8 cellular contexts compared by ENCODE assay signal in the genomic region with DNA sequence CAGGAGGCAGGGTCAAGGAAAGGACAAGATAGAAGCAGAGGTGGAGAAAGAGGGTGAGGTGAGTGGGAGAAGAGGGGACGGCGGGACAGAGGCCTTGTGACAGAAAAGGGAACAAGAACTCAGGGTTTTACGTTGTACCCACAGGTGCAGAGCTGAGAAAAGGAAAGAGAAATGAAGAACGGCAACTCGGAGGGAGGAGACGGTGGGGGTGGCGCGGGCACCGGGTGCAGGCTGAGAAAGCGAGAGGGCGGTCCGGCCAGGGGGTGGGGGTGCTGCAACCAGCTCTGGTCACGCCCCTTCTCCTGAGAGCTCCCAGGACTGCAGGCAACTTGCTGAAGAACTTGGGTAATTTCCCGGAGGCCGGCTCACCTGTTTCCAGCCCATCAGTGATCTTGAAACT.
DNase-seq lines count a peak whose midpoint lies in the region; ATAC-seq lines count a peak whose summit lies in the region.

No MANE protein-coding gene starts in this region.

- H3K27ac ChIP-seq in right cardiac atrium (ENCODE audit: low read length): no peak overlapping the region

- no peaks in the 10 kb centered on the region for H3K27me3 ChIP-seq in right cardiac atrium (ENCODE audit: control insufficient read depth, insufficient read depth)

- H3K4me1 ChIP-seq in right cardiac atrium (ENCODE audit: control insufficient read depth, insufficient read depth, low read length): no peaks in the 10 kb centered on the region

- DNase-seq in right cardiac atrium: peak in 2 of 3 donors; percentile 57 to 61
- no peak for DNase-seq in Right ventricle myocardium superior
- DNase-seq in activated T-cell treated with anti-CD3 and anti-CD28 coated beads for 24 hours (ENCODE audit: low read depth): peak; percentile 87
- peak; percentile 83 for DNase-seq in iPS-NIHi7 (ENCODE audit: extremely low spot score)
- DNase-seq in stimulated activated CD8-positive, alpha-beta memory T cell treated with anti-CD3 and anti-CD28 coated beads, Interleukin-15, amount 100 ng/mL, for 1 hour (ENCODE audit: low read depth): peak; percentile 27
- no peak for DNase-seq in NCI-H748 treated with DMSO at 0.1 percent for 48 hours (lab: John Stamatoyannopoulos, UW)
- DNase-seq in NCI-H2171 treated with DMSO at 0.1 percent for 48 hours (lab: John Stamatoyannopoulos, UW): no peak

- no peak for ATAC-seq in right cardiac atrium
- no peak for ATAC-seq in Right ventricle myocardium superior (ENCODE audit: poor library complexity)
- ATAC-seq in HG03575 (IDR thresholded peaks at IDR 0.05; ENCODE audit: extremely low read depth, insufficient number of reproducible peaks, low FRiP score, unreplicated experiment): peak; percentile 69

- WGBS in right cardiac atrium: 12% methylated on average over 15 of the region's 15 CpGs

- H3K9me3 ChIP-seq in right cardiac atrium (ENCODE audit: control insufficient read depth, low read length): no peaks in the 10 kb centered on the region

- intact Hi-C loops in right cardiac atrium (cut with DNase I) (no loop called here), Right ventricle myocardium superior (cut with DNase I) (no loop called here)

- no peak overlapping the region for H3K4me3 ChIP-seq in right cardiac atrium (ENCODE audit: low read length)

Comparison
In these comparisons a context has a peak if more than half of its experiments do, and no peak if none do; other contexts are left out.
1. DNase-seq: peak in right cardiac atrium (2 of 3), activated T-cell treated with anti-CD3 and anti-CD28 coated beads for 24 hours (single experiment), iPS-NIHi7 (single experiment) and stimulated activated CD8-positive, alpha-beta memory T cell treated with anti-CD3 and anti-CD28 coated beads, Interleukin-15, amount 100 ng/mL, for 1 hour (single experiment); none in Right ventricle myocardium superior (single experiment), NCI-H748 treated with DMSO at 0.1 percent for 48 hours (single experiment) and NCI-H2171 treated with DMSO at 0.1 percent for 48 hours (single experiment).